Comparison of ENCODE assay signal across 8 cellular contexts in the genomic region with DNA sequence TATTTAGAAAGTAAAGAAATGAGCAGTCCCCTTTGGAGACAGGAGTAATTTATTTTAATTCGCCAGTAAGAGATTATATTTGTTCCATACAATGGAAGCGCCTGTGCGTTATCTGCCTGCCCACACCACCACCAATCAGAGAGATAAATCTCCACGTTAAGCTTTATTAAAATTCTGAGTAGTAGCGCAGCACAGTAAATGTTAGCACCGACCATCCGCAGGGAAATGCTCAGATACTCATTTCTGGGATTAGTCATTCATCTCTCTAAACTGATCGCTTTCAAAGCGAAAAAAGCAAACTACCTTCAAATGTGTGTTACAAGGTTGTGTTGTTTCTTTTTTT. TPM values are rescaled to one million over a fixed set of nuclear protein-coding genes. Genes with fewer than 3 reads are reported as not detected.
DNase-seq lines count a peak whose midpoint lies in the region; ATAC-seq and TF ChIP-seq lines count a peak whose summit lies in the region.

No MANE protein-coding gene starts in this region.

- DNase-seq in right atrium auricular region (ENCODE audit: low spot score) (no peak), cardiac septum (ENCODE audit: low spot score) (no peak), WERI-Rb-1 (no peak), foreskin keratinocyte (peak in 1 of 2 donors; percentile 29), SHP77 treated with DMSO at 0.1 percent for 48 hours (lab: John Stamatoyannopoulos, UW) (no peak)

- H3K27me3 ChIP-seq in right atrium auricular region (no peaks in the 10 kb centered on the region), WERI-Rb-1 (ENCODE audit: insufficient read depth, low read depth, severe bottlenecking) (no peaks in the 10 kb centered on the region), foreskin keratinocyte (no peaks in the 10 kb centered on the region), skeletal muscle tissue (ENCODE audit: control insufficient read depth in 3 of 3, insufficient read depth in 3 of 3, low read length in 3 of 3) (no peaks in the 10 kb centered on the region)

- intact Hi-C loops in cardiac septum (cut with DNase I) = loop anchor here (5.0 to 10.0 kb wide), 4 partner anchors 100 to 302 kb away; no protein-coding TSS in a partner anchor

- H3K4me3 ChIP-seq in right atrium auricular region = peak overlapping the region; percentile 96 to 97
- peak overlapping the region; percentile 88 for H3K4me3 ChIP-seq in WERI-Rb-1 (ENCODE audit: low read depth, low read length)
- H3K4me3 ChIP-seq in skeletal muscle tissue (ENCODE audit: low read length in 3 of 3) = peak overlapping the region; percentile 70 to 90 (median 88)

- ATAC-seq in foreskin keratinocyte = no peak
- ATAC-seq in HG02798 (IDR thresholded peaks at IDR 0.05; ENCODE audit: poor library complexity, unreplicated experiment) = no peak
- no peak for ATAC-seq in GM19452 (IDR thresholded peaks at IDR 0.05; ENCODE audit: unreplicated experiment)

- H3K9me3 ChIP-seq in right atrium auricular region (no peaks in the 10 kb centered on the region), WERI-Rb-1 (ENCODE audit: severe bottlenecking) (no peaks in the 10 kb centered on the region), skeletal muscle tissue (ENCODE audit: control insufficient read depth in 3 of 3, low read length in 3 of 3) (no peaks in the 10 kb centered on the region)

- peak overlapping the region; percentile 89 to 95 (median 92) for H3K9ac ChIP-seq in skeletal muscle tissue (ENCODE audit: low read depth in 1 of 3, low read length in 3 of 3)

- peaks cover 0 to 32% of the 10 kb centered on the region in 2 donors for H3K4me1 ChIP-seq in right atrium auricular region
- peaks cover 44% of the 10 kb centered on the region for H3K4me1 ChIP-seq in foreskin keratinocyte
- H3K4me1 ChIP-seq in skeletal muscle tissue (ENCODE audit: control insufficient read depth in 3 of 3, insufficient read depth in 3 of 3, low read length in 3 of 3) = peaks cover 13 to 32% (median 17%) of the 10 kb centered on the region in 3 donors

- no peak for TF ChIP-seq CTCF in right atrium auricular region (IDR thresholded peaks at IDR 0.05)
- no peak for TF ChIP-seq CTCF in WERI-Rb-1 (IDR thresholded peaks at IDR 0.05; ENCODE audit: low read depth, low read length)
- no peak for TF ChIP-seq CTCF in foreskin keratinocyte (conservative IDR thresholded peaks at IDR 0.05)

- H3K36me3 ChIP-seq in right atrium auricular region = peaks cover 20% of the 10 kb centered on the region
- peaks cover under 1% of the 10 kb centered on the region for H3K36me3 ChIP-seq in WERI-Rb-1
- H3K36me3 ChIP-seq in skeletal muscle tissue (ENCODE audit: control insufficient read depth in 3 of 3, insufficient read depth in 3 of 3, low read length in 3 of 3) = peaks cover 17 to 21% (median 18%) of the 10 kb centered on the region in 3 donors

- H3K27ac ChIP-seq in right atrium auricular region = peak overlapping the region; percentile 98 to 99
- peak overlapping the region; percentile 72; the same call in 1 of the 2 replicates for H3K27ac ChIP-seq in WERI-Rb-1
- peak overlapping the region; percentile 100 for H3K27ac ChIP-seq in foreskin keratinocyte
- H3K27ac ChIP-seq in skeletal muscle tissue (ENCODE audit: low read depth, low read length) = peak overlapping the region; percentile 95

RNA-seq across cellular contexts. Expression of a gene that starts 1.2 kb away (rescaled TPM):
- total RNA-seq in right atrium auricular region (10 to 100 TPM; 31.4 to 37.2 TPM), cardiac septum (36.4 TPM), foreskin keratinocyte (46.4 and 61.5 TPM in 2 replicates), skeletal muscle tissue (20.9 TPM)
- polyA plus RNA-seq in foreskin keratinocyte = 21.4 and 32.5 TPM in 2 replicates
